ENCODE assay signal across 9 cellular contexts in genomic region chr10:92691591-92692084, GRCh38. TPM values are rescaled to one million over a fixed set of nuclear protein-coding genes. Genes with fewer than 3 reads are reported as not detected.
DNase-seq lines count a peak whose midpoint lies in the region; ATAC-seq, FAIRE-seq and TF ChIP-seq lines count a peak whose summit lies in the region.
"Had no signal": no experiment of that assay in that cellular context is flagged by ENCODE, and none has a peak within 500 bp of the region (broad histone marks: within the 10 kb centered on the region; RNA-seq: fewer than 3 reads in every experiment).

No MANE protein-coding gene starts in this region.

- H3K36me3 Mint-ChIP-seq in activated CD4-positive, alpha-beta T cell treated with anti-CD3 and anti-CD28 coated beads for 36 hours (ENCODE audit: low read depth), result no peaks in the 10 kb centered on the region
- H3K36me3 Mint-ChIP-seq in astrocyte (ENCODE audit: low read depth, unreplicated experiment), result peaks cover 4% of the 10 kb centered on the region

- no peak for TF ChIP-seq CTCF in astrocyte (IDR thresholded peaks at IDR 0.05; ENCODE audit: insufficient read depth, low read depth, low read length)
- TF ChIP-seq CTCF in HepG2 (CRISPR knock-in tag; IDR thresholded peaks at IDR 0.05), result no peak
- TF ChIP-seq CTCF in testis (IDR thresholded peaks at IDR 0.05), result no peak

- H4K20me1 ChIP-seq in astrocyte (ENCODE audit: insufficient read depth, low read length) (no peaks in the 10 kb centered on the region), HepG2 (ENCODE audit: insufficient read depth, low read length) (peaks cover 13% of the 10 kb centered on the region; the same call in 1 of the 2 replicates)

- intact Hi-C loops in activated CD4-positive, alpha-beta T cell treated with anti-CD3 and anti-CD28 coated beads for 36 hours (cut with DNase I, micrococcal nuclease), result loop anchor here (5.0 kb wide), 3 partner anchors 99 to 381 kb away; partner anchors contain the start of genes CYP26A1 (in 1 of the 2) and KIF11 (in 1 of the 2)
- intact Hi-C loops in HepG2 (cut with micrococcal nuclease; ENCODE audit: unreplicated experiment), result no loop called here
- intact Hi-C loops in testis (cut with DNase I; ENCODE audit: low total_unique reads), result no loop called here

- FAIRE-seq in astrocyte (lab: Jason Lieb, UNC) (no peak), HepG2 (lab: Jason Lieb, UNC) (no peak)

- H3K27ac Mint-ChIP-seq in activated CD4-positive, alpha-beta T cell treated with anti-CD3 and anti-CD28 coated beads for 36 hours, result no peak overlapping the region
- H3K27ac Mint-ChIP-seq in astrocyte (ENCODE audit: unreplicated experiment), result no peak overlapping the region
- H3K27ac Mint-ChIP-seq: mesothelial cell of epicardium had no signal

- H3K9me3 Mint-ChIP-seq in activated CD4-positive, alpha-beta T cell treated with anti-CD3 and anti-CD28 coated beads for 36 hours (ENCODE audit: low read depth), result no peaks in the 10 kb centered on the region
- H3K9me3 Mint-ChIP-seq in astrocyte (ENCODE audit: unreplicated experiment), result peaks cover 19% of the 10 kb centered on the region

- H3K4me2 ChIP-seq in astrocyte (ENCODE audit: low read length) (peak overlapping the region; percentile 8), HepG2 (ENCODE audit: low read depth, low read length) (peak overlapping the region; percentile 99)

- in situ Hi-C loops in HepG2 (cut with HindIII; ENCODE audit: extremely low pct_ligation_motif_present, low pct_unique_long_range_greater_than_20kb), result no loop called here

- no peak overlapping the region for H3K4me3 Mint-ChIP-seq in activated CD4-positive, alpha-beta T cell treated with anti-CD3 and anti-CD28 coated beads for 36 hours
- no peak overlapping the region for H3K4me3 Mint-ChIP-seq in astrocyte (ENCODE audit: unreplicated experiment)

- H3K27ac ChIP-seq in astrocyte (ENCODE audit: low read depth, low read length) (no peak overlapping the region), HepG2 (ENCODE audit: extremely low read length, insufficient read depth, low read length) (peak overlapping the region; percentile 81), testis (peak overlapping the region; percentile 29 to 70)

- H3K4me3 ChIP-seq in astrocyte (ENCODE audit: insufficient read depth, low read depth, low read length), result no peak overlapping the region
- H3K4me3 ChIP-seq in HepG2 (replicated peaks in 1 of 3; ENCODE audit: insufficient read depth in 1 of 3, low read depth in 2 of 3, low read length in 3 of 3), result peak overlapping the region; percentile 80 to 98 (median 94)
- H3K4me3 ChIP-seq in testis, result peak overlapping the region; percentile 13 to 65

- CTCF ChIA-PET in activated CD4-positive, alpha-beta T cell treated with anti-CD3 and anti-CD28 coated beads for 36 hours (lab: Charles Lee), result interaction anchor here (0.6 to 1.0 kb wide), 2 partner anchors 157 to 189 kb away, joined by 3 to 4 read pairs; partner anchors contain the start of gene EXOC6
- CTCF ChIA-PET in HepG2 (lab: Yijun Ruan, JAX; ENCODE audit: low intra/inter-chr PET ratio, low total read pairs), result no interaction called here

- no peak for TF ChIP-seq RAD21 in HepG2 (CRISPR knock-in tag; IDR thresholded peaks at IDR 0.05)

- TF ChIP-seq EP300 in HepG2 (IDR thresholded peaks at IDR 0.05; ENCODE audit: low read depth in 2 of 2, low read length in 2 of 2), result no peak
- no peak for TF ChIP-seq EP300 in HepG2 (CRISPR knock-in tag; IDR thresholded peaks at IDR 0.05; ENCODE audit: borderline replicate concordance)

- H3K27me3 Mint-ChIP-seq in activated CD4-positive, alpha-beta T cell treated with anti-CD3 and anti-CD28 coated beads for 36 hours, result peaks cover 56% of the 10 kb centered on the region
- H3K27me3 Mint-ChIP-seq in astrocyte (ENCODE audit: low read depth, unreplicated experiment), result peaks cover 67% of the 10 kb centered on the region

- TF ChIP-seq POLR2A in HepG2 (IDR thresholded peaks at IDR 0.05; ENCODE audit: insufficient read depth in 1 of 2, low read depth in 2 of 2, low read length in 2 of 2) (no peak), testis (IDR thresholded peaks at IDR 0.05) (no peak)

- peaks cover 15% of the 10 kb centered on the region for H3K4me1 ChIP-seq in astrocyte (ENCODE audit: insufficient read depth, low read length)
- H3K4me1 ChIP-seq in HepG2 (ENCODE audit: insufficient read depth, low read length), result peaks cover 48% of the 10 kb centered on the region
- no peaks in the 10 kb centered on the region for H3K4me1 ChIP-seq in testis

- H3K27me3 ChIP-seq in astrocyte (ENCODE audit: insufficient read depth, low read length) (peaks cover 39% of the 10 kb centered on the region), HepG2 (ENCODE audit: control insufficient read depth in 1 of 2, insufficient read depth in 2 of 2, low read length in 2 of 2) (no peaks in the 10 kb centered on the region; a peak in 1 of 5 replicates), testis (no peaks in the 10 kb centered on the region)

- H3K9me3 ChIP-seq in astrocyte (ENCODE audit: insufficient read depth, low read depth, low read length), result no peaks in the 10 kb centered on the region
- H3K9me3 ChIP-seq in HepG2 (ENCODE audit: low read length), result no peaks in the 10 kb centered on the region
- H3K9me3 ChIP-seq in testis, result no peaks in the 10 kb centered on the region

- POLR2A ChIA-PET in activated CD4-positive, alpha-beta T cell treated with anti-CD3 and anti-CD28 coated beads for 36 hours (lab: Charles Lee), result interaction anchor here (1.3 kb wide), 1 partner anchor 11 kb away, joined by 3 read pairs; no protein-coding TSS in a partner anchor
- POLR2A ChIA-PET in HepG2 (lab: Yijun Ruan, JAX), result interaction anchor here (0.6 to 2.5 kb wide), 5 partner anchors 23 to 157 kb away, joined by 3 to 13 read pairs (median 3); partner anchors contain the start of gene EXOC6

- no TSS peak for BruUV-seq in HepG2 (replicated peaks; lab: Mats Ljungman, UMichigan)

- no peaks in the 10 kb centered on the region for H3K36me3 ChIP-seq in astrocyte (ENCODE audit: insufficient read depth, low read length)
- H3K36me3 ChIP-seq in HepG2 (replicated peaks in 1 of 2; ENCODE audit: control insufficient read depth in 1 of 2, insufficient read depth in 2 of 2, low read length in 2 of 2), result peaks cover 0 to 5% of the 10 kb centered on the region in 2 experiments; a peak in 2 of 5 replicates
- H3K36me3 ChIP-seq in testis (ENCODE audit: low read depth, missing control alignments), result no peaks in the 10 kb centered on the region

- 0% methylated on average over 11 of the region's 35 CpGs for WGBS in HepG2 (ENCODE audit: low lambda C conversion rate)
- WGBS in testis, 2 donors, result 33 to 36% methylated on average over 8 to 35 of the region's 35 CpGs

- no peaks in the 10 kb centered on the region for H3K79me2 ChIP-seq in astrocyte (ENCODE audit: insufficient read depth, low read length)
- H3K79me2 ChIP-seq in HepG2 (ENCODE audit: insufficient read depth, low read length), result peaks cover 54% of the 10 kb centered on the region

- H3K9ac ChIP-seq in astrocyte (ENCODE audit: low read length) (no peak overlapping the region), HepG2 (ENCODE audit: insufficient read depth, low read depth, low read length) (peak overlapping the region; percentile 92)

- peaks cover 20% of the 10 kb centered on the region for H3K4me1 Mint-ChIP-seq in activated CD4-positive, alpha-beta T cell treated with anti-CD3 and anti-CD28 coated beads for 36 hours
- peaks cover 5% of the 10 kb centered on the region for H3K4me1 Mint-ChIP-seq in astrocyte (ENCODE audit: low read depth, unreplicated experiment)

- peak; percentile 32 for DNase-seq in activated CD4-positive, alpha-beta T cell treated with anti-CD3 and anti-CD28 coated beads for 36 hours
- no peak for DNase-seq in activated CD4-positive, alpha-beta T cell treated with anti-CD3 and anti-CD28 coated beads, Interleukin-2, amount 50 U/mL, for 1 hour
- DNase-seq in astrocyte (ENCODE audit: low read depth) (no peak), HepG2 (ENCODE audit: low spot score) (no peak), testis (peak; percentile 20), NCI-H146 (lab: John Stamatoyannopoulos, UW) (no peak), RPMI8226 (no peak)

- no peak for ATAC-seq in activated CD4-positive, alpha-beta T cell treated with anti-CD3 and anti-CD28 coated beads for 36 hours
- ATAC-seq in HepG2 (no peak), GM21619 (IDR thresholded peaks at IDR 0.05; ENCODE audit: unreplicated experiment) (no peak)

- H2AFZ ChIP-seq in astrocyte (ENCODE audit: low read depth, low read length), result no peak overlapping the region
- no peak overlapping the region for H2AFZ ChIP-seq in HepG2 (ENCODE audit: low read length)

RNA-seq across cellular contexts. Expression of gene HHEX, which starts 1.9 kb away (rescaled TPM):
- total RNA-seq in activated CD4-positive, alpha-beta T cell treated with anti-CD3 and anti-CD28 coated beads for 36 hours, result under 1 TPM in 1 of 2 experiments, not detected in 1; 0.11 TPM
- not detected in 2 replicates for total RNA-seq in astrocyte
- 46.3 and 48.7 TPM in 2 replicates for total RNA-seq in HepG2 (2016; rRNA removed; fragmentation: Illumina TruSeq; extraction: Trizol)
- total RNA-seq in HepG2 (2016; cell fraction: cytosol; rRNA removed; fragmentation: Illumina TruSeq; extraction: Trizol; ENCODE audit: low read depth), result 25.9 and 29.2 TPM in 2 replicates
- 43.9 and 48.8 TPM in 2 replicates for total RNA-seq in HepG2 (2016; cell fraction: insoluble cytoplasmic fraction; rRNA removed; fragmentation: Illumina TruSeq; extraction: Trizol)
- total RNA-seq in HepG2 (2016; cell fraction: membrane; rRNA removed; fragmentation: Illumina TruSeq; extraction: Trizol), result 62.2 and 63.1 TPM in 2 replicates
- total RNA-seq in HepG2 (2016; cell fraction: nucleus; rRNA removed; fragmentation: Illumina TruSeq; extraction: Trizol), result 52.5 and 57.6 TPM in 2 replicates
- 41.6 and 44.5 TPM in 2 replicates for polyA plus RNA-seq in HepG2 (2011; rRNA removed)
- 18.5 and 21.6 TPM in 2 replicates for polyA plus RNA-seq in HepG2 (2011; cell fraction: cytosol; rRNA removed)
- polyA plus RNA-seq in HepG2 (2011; cell fraction: nucleus; rRNA removed), result 79.7 and 115 TPM in 2 replicates
- 63.0 and 87.7 TPM in 2 replicates for polyA plus RNA-seq in HepG2 (2012)
- polyA plus RNA-seq in HepG2 (2016; cell fraction: cytosol; fragmentation: Illumina TruSeq; extraction: Trizol; ENCODE audit: low read depth), result 19.2 and 21.5 TPM in 2 replicates
- 83.5 and 84.6 TPM in 2 replicates for polyA plus RNA-seq in HepG2 (2016; cell fraction: insoluble cytoplasmic fraction; fragmentation: Illumina TruSeq; extraction: Trizol; ENCODE audit: low read depth)
- polyA plus RNA-seq in HepG2 (2016; cell fraction: membrane; fragmentation: Illumina TruSeq; extraction: Trizol; ENCODE audit: low read depth), result 48.1 and 50.7 TPM in 2 replicates
- polyA plus RNA-seq in HepG2 (2016; cell fraction: nucleus; fragmentation: Illumina TruSeq; extraction: Trizol; ENCODE audit: insufficient read depth, low read depth), result 143 and 147 TPM in 2 replicates
- 4.9 and 26.4 TPM in 2 replicates for polyA minus RNA-seq in HepG2 (2011; rRNA and poly(A)+ RNA removed; ENCODE audit: low replicate concordance)
- polyA minus RNA-seq in HepG2 (2011; cell fraction: cytosol; rRNA and poly(A)+ RNA removed), result 27.9 and 32.2 TPM in 2 replicates
- 37.4 and 50.1 TPM in 2 replicates for polyA minus RNA-seq in HepG2 (2011; cell fraction: nucleus; rRNA and poly(A)+ RNA removed)
- 1 to 10 TPM; 2.6 to 4.0 TPM for total RNA-seq in testis
- polyA plus RNA-seq in testis (ENCODE audit: insufficient read depth, low read depth, low replicate concordance), result 5.6 TPM

Comparison
In these comparisons a context has a peak if more than half of its experiments do, and no peak if none do; other contexts are left out.
1. DNase-seq: peak in activated CD4-positive, alpha-beta T cell treated with anti-CD3 and anti-CD28 coated beads for 36 hours (single experiment) and testis (single experiment); none in activated CD4-positive, alpha-beta T cell treated with anti-CD3 and anti-CD28 coated beads, Interleukin-2, amount 50 U/mL, for 1 hour (single experiment), astrocyte (single experiment), HepG2 (single experiment), NCI-H146 (single experiment) and RPMI8226 (single experiment).
2. RNA of gene HHEX, which starts 1.9 kb away (total RNA-seq): 25.9 to 63.1 TPM in HepG2; 2.6 to 4.0 TPM in testis, 0.11 TPM in activated CD4-positive, alpha-beta T cell treated with anti-CD3 and anti-CD28 coated beads for 36 hours and not detected in astrocyte; every median in the first group is over 4 times any median in the second.
3. intact Hi-C loops: an anchor here in activated CD4-positive, alpha-beta T cell treated with anti-CD3 and anti-CD28 coated beads for 36 hours (5.0 kb wide); none called in HepG2 and testis.